1 cellular context compared by ENCODE assay signal in the genomic region with DNA sequence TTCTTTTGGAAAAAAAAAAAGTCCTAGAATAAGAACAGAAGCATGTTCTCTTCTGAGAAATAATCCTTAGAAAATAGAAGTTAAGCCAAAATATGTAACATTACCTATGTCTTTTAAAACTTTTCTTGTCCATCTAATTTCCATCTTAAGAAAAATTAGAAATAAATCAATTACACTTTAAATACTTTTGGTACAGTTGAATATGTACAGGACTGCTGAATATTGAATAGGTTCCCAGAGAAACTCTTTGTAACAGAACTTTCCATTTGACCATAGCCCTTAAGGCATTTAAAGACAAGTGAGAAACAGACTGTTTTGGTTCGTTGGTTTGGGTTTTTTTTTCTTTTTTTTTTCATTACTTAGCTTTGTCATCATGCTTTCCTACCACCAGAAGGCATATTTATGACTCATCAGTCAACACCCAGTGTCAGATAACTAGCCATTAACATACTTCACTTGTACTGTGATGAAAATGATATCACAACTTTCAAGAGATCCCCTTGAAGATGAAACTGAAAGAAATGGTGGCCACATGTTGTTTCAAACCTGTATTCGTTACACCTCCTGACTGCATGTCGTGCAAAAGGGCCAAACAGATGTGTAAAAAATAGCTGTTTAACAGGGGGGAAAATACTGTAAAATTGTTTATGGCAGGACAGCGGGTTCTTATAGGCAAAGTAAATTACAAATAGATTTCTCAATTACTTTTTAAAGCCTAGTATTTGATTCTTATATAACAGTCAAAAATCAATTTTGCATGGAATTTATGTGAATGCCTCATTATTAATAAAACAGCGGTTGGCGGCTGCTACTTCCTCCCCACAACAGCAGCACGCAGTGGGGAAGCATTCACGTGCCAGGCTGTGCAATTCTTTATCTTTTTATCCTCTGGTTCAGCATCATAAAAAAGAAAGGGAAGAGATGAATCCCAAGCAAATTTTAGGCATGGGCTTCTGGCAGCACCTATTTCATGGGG.
TF ChIP-seq lines count a peak whose summit lies in the region.

No MANE protein-coding gene starts in this region.

TF ChIP-seq in HEK293, 187 proteins besides CTCF, POLR2A, EP300 and RAD21 (continued from another document and continues in another):
- TF ChIP-seq, protein P1, sequence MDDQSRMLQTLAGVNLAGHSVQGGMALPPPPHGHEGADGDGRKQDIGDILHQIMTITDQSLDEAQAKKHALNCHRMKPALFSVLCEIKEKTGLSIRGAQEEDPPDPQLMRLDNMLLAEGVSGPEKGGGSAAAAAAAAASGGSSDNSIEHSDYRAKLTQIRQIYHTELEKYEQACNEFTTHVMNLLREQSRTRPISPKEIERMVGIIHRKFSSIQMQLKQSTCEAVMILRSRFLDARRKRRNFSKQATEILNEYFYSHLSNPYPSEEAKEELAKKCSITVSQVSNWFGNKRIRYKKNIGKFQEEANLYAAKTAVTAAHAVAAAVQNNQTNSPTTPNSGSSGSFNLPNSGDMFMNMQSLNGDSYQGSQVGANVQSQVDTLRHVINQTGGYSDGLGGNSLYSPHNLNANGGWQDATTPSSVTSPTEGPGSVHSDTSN (CRISPR knock-in tag; IDR thresholded peaks at IDR 0.05): no peak
- TF ChIP-seq MZF1 (tag by site-specific recombination; IDR thresholded peaks at IDR 0.05; ENCODE audit: borderline replicate concordance) (peak; percentile 70; the same call in 1 of the 2 replicates), ZNF544 (tag by site-specific recombination; IDR thresholded peaks at IDR 0.05) (no peak), ZNF626 (tag by site-specific recombination; IDR thresholded peaks at IDR 0.05) (no peak), TRIM28 (IDR thresholded peaks at IDR 0.05; ENCODE audit: borderline replicate concordance, low read length) (no peak), ZNF777 (tag by site-specific recombination; IDR thresholded peaks at IDR 0.05; ENCODE audit: borderline replicate concordance) (no peak), ZNF514 (tag by site-specific recombination; IDR thresholded peaks at IDR 0.05) (no peak), SP3 (tag by site-specific recombination; IDR thresholded peaks at IDR 0.05) (no peak), TCF7L2 (IDR thresholded peaks at IDR 0.05; ENCODE audit: borderline replicate concordance, low read depth, low read length) (no peak), ZNF404 (tag by site-specific recombination; IDR thresholded peaks at IDR 0.05) (no peak), ZFP69B (tag by site-specific recombination; IDR thresholded peaks at IDR 0.05) (peak; percentile 58), ZNF423 (tag by site-specific recombination; IDR thresholded peaks at IDR 0.05) (no peak), ZNF366 (tag by site-specific recombination; conservative IDR thresholded peaks at IDR 0.05) (peak; percentile 43), ZNF221 (tag by site-specific recombination; IDR thresholded peaks at IDR 0.05; ENCODE audit: borderline replicate concordance) (no peak), ZNF121 (tag by site-specific recombination; IDR thresholded peaks at IDR 0.05) (no peak), ZBTB8A (tag by site-specific recombination; IDR thresholded peaks at IDR 0.05) (peak; percentile 31; the same call in 1 of the 2 replicates), ZNF10 (tag by site-specific recombination; IDR thresholded peaks at IDR 0.05) (no peak; the same call in 1 of the 2 replicates), ZNF521 (tag by site-specific recombination; IDR thresholded peaks at IDR 0.05) (no peak), ZNF548 (tag by site-specific recombination; IDR thresholded peaks at IDR 0.05) (no peak), ZEB2 (tag by site-specific recombination; IDR thresholded peaks at IDR 0.05) (peak; percentile 86), ZNF707 (tag by site-specific recombination; IDR thresholded peaks at IDR 0.05) (no peak), GLI4 (tag by site-specific recombination; IDR thresholded peaks at IDR 0.05) (no peak), ZNF830 (tag by site-specific recombination; IDR thresholded peaks at IDR 0.05; ENCODE audit: low read depth) (no peak), ZNF112 (tag by site-specific recombination; IDR thresholded peaks at IDR 0.05) (no peak), MEIS1 (CRISPR knock-in tag; IDR thresholded peaks at IDR 0.05; ENCODE audit: borderline replicate concordance) (no peak), BCL11A (tag by site-specific recombination; IDR thresholded peaks at IDR 0.05; ENCODE audit: low read depth) (no peak)
- TF ChIP-seq, protein P2, sequence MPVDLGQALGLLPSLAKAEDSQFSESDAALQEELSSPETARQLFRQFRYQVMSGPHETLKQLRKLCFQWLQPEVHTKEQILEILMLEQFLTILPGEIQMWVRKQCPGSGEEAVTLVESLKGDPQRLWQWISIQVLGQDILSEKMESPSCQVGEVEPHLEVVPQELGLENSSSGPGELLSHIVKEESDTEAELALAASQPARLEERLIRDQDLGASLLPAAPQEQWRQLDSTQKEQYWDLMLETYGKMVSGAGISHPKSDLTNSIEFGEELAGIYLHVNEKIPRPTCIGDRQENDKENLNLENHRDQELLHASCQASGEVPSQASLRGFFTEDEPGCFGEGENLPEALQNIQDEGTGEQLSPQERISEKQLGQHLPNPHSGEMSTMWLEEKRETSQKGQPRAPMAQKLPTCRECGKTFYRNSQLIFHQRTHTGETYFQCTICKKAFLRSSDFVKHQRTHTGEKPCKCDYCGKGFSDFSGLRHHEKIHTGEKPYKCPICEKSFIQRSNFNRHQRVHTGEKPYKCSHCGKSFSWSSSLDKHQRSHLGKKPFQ (tag by site-specific recombination; IDR thresholded peaks at IDR 0.05): no peak
- TF ChIP-seq, protein P3, sequence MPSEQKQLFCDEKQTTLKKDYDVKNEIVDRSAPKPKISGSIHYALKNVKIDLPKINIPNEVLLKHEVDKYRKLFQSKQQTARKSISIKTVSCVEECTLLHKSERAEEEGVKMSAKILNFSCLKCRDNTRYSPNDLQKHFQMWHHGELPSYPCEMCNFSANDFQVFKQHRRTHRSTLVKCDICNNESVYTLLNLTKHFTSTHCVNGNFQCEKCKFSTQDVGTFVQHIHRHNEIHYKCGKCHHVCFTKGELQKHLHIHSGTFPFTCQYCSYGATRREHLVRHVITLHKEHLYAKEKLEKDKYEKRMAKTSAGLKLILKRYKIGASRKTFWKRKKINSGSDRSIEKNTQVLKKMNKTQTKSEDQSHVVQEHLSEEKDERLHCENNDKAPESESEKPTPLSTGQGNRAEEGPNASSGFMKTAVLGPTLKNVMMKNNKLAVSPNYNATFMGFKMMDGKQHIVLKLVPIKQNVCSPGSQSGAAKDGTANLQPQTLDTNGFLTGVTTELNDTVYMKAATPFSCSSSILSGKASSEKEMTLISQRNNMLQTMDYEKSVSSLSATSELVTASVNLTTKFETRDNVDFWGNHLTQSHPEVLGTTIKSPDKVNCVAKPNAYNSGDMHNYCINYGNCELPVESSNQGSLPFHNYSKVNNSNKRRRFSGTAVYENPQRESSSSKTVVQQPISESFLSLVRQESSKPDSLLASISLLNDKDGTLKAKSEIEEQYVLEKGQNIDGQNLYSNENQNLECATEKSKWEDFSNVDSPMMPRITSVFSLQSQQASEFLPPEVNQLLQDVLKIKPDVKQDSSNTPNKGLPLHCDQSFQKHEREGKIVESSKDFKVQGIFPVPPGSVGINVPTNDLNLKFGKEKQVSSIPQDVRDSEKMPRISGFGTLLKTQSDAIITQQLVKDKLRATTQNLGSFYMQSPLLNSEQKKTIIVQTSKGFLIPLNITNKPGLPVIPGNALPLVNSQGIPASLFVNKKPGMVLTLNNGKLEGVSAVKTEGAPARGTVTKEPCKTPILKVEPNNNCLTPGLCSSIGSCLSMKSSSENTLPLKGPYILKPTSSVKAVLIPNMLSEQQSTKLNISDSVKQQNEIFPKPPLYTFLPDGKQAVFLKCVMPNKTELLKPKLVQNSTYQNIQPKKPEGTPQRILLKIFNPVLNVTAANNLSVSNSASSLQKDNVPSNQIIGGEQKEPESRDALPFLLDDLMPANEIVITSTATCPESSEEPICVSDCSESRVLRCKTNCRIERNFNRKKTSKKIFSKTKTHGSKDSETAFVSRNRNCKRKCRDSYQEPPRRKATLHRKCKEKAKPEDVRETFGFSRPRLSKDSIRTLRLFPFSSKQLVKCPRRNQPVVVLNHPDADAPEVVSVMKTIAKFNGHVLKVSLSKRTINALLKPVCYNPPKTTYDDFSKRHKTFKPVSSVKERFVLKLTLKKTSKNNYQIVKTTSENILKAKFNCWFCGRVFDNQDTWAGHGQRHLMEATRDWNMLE (tag by site-specific recombination; conservative IDR thresholded peaks at IDR 0.05; ENCODE audit: low read depth): peak; percentile 48; the same call in 1 of the 2 replicates
- TF ChIP-seq, protein P4, sequence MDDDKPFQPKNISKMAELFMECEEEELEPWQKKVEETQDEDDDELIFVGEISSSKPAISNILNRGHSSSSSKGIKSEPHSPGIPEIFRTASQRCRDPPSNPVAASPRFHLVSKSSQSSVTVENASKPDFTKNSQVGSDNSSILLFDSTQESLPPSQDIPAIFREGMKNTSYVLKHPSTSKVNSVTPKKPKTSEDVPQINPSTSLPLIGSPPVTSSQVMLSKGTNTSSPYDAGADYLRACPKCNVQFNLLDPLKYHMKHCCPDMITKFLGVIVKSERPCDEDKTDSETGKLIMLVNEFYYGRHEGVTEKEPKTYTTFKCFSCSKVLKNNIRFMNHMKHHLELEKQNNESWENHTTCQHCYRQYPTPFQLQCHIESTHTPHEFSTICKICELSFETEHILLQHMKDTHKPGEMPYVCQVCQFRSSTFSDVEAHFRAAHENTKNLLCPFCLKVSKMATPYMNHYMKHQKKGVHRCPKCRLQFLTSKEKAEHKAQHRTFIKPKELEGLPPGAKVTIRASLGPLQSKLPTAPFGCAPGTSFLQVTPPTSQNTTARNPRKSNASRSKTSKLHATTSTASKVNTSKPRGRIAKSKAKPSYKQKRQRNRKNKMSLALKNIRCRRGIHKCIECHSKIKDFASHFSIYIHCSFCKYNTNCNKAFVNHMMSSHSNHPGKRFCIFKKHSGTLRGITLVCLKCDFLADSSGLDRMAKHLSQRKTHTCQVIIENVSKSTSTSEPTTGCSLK (tag by site-specific recombination; IDR thresholded peaks at IDR 0.05): no peak
- TF ChIP-seq, protein P5, sequence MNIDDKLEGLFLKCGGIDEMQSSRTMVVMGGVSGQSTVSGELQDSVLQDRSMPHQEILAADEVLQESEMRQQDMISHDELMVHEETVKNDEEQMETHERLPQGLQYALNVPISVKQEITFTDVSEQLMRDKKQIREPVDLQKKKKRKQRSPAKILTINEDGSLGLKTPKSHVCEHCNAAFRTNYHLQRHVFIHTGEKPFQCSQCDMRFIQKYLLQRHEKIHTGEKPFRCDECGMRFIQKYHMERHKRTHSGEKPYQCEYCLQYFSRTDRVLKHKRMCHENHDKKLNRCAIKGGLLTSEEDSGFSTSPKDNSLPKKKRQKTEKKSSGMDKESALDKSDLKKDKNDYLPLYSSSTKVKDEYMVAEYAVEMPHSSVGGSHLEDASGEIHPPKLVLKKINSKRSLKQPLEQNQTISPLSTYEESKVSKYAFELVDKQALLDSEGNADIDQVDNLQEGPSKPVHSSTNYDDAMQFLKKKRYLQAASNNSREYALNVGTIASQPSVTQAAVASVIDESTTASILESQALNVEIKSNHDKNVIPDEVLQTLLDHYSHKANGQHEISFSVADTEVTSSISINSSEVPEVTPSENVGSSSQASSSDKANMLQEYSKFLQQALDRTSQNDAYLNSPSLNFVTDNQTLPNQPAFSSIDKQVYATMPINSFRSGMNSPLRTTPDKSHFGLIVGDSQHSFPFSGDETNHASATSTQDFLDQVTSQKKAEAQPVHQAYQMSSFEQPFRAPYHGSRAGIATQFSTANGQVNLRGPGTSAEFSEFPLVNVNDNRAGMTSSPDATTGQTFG (tag by site-specific recombination; IDR thresholded peaks at IDR 0.05; ENCODE audit: borderline replicate concordance): no peak
- TF ChIP-seq, protein P6, sequence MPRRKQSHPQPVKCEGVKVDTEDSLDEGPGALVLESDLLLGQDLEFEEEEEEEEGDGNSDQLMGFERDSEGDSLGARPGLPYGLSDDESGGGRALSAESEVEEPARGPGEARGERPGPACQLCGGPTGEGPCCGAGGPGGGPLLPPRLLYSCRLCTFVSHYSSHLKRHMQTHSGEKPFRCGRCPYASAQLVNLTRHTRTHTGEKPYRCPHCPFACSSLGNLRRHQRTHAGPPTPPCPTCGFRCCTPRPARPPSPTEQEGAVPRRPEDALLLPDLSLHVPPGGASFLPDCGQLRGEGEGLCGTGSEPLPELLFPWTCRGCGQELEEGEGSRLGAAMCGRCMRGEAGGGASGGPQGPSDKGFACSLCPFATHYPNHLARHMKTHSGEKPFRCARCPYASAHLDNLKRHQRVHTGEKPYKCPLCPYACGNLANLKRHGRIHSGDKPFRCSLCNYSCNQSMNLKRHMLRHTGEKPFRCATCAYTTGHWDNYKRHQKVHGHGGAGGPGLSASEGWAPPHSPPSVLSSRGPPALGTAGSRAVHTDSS (tag by site-specific recombination; IDR thresholded peaks at IDR 0.05): no peak; the same call in 1 of the 2 replicates
- TF ChIP-seq, protein P7, sequence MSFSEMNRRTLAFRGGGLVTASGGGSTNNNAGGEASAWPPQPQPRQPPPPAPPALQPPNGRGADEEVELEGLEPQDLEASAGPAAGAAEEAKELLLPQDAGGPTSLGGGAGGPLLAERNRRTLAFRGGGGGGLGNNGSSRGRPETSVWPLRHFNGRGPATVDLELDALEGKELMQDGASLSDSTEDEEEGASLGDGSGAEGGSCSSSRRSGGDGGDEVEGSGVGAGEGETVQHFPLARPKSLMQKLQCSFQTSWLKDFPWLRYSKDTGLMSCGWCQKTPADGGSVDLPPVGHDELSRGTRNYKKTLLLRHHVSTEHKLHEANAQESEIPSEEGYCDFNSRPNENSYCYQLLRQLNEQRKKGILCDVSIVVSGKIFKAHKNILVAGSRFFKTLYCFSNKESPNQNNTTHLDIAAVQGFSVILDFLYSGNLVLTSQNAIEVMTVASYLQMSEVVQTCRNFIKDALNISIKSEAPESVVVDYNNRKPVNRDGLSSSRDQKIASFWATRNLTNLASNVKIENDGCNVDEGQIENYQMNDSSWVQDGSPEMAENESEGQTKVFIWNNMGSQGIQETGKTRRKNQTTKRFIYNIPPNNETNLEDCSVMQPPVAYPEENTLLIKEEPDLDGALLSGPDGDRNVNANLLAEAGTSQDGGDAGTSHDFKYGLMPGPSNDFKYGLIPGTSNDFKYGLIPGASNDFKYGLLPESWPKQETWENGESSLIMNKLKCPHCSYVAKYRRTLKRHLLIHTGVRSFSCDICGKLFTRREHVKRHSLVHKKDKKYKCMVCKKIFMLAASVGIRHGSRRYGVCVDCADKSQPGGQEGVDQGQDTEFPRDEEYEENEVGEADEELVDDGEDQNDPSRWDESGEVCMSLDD (tag by site-specific recombination; IDR thresholded peaks at IDR 0.05): no peak
- TF ChIP-seq, protein P8, sequence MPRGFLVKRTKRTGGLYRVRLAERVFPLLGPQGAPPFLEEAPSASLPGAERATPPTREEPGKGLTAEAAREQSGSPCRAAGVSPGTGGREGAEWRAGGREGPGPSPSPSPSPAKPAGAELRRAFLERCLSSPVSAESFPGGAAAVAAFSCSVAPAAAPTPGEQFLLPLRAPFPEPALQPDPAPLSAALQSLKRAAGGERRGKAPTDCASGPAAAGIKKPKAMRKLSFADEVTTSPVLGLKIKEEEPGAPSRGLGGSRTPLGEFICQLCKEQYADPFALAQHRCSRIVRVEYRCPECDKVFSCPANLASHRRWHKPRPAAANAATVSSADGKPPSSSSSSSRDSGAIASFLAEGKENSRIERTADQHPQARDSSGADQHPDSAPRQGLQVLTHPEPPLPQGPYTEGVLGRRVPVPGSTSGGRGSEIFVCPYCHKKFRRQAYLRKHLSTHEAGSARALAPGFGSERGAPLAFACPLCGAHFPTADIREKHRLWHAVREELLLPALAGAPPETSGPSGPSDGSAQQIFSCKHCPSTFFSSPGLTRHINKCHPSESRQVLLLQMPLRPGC (tag by site-specific recombination; IDR thresholded peaks at IDR 0.05): peak; percentile 67
